28 cellular contexts compared by ENCODE assay signal in the genomic region with DNA sequence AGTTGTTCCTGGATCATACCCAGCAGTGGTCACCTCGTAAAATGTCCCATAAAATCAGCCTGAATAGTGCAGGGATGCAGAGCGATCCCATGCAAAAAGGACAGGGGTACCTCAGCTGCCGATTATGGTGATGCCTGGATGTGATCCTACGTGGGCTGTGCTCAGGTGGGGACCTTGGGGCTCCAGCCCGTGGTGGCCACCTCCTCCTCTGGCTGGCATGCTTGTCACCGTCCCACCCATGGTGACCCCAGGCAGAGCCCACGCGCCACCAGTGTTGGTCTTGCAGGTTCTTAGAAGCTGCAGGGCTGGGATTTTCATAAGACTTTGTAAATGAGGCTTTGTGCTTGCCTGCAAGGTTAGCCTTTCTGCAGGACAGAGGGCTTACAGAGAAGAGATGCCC.
"Had no signal": no experiment of that assay in that cellular context is flagged by ENCODE, and none has a peak within 500 bp of the region (broad histone marks: within the 10 kb centered on the region; RNA-seq: fewer than 3 reads in every experiment).

No MANE protein-coding gene starts in this region.

- DNase-seq: activated CD4-positive, alpha-beta T cell treated with anti-CD3 and anti-CD28 coated beads for 36 hours; activated CD4-positive, alpha-beta T cell treated with anti-CD3 and anti-CD28 coated beads, Interleukin-2, amount 50 U/mL, for 1 hour; activated CD8-positive, alpha-beta T cell treated with anti-CD3 and anti-CD28 coated beads, Interleukin-2, amount 10 ng/mL, durations not matched to agents 7 days and 5 days; activated gamma-delta T cell; activated naive CD4-positive, alpha-beta T cell treated with anti-CD3 and anti-CD28 coated beads, Interleukin-2, amount 10 ng/mL, durations not matched to agents 7 days and 5 days; activated naive CD8-positive, alpha-beta T cell treated with anti-CD3 and anti-CD28 coated beads for 36 hours; activated T-cell treated with anti-CD3 and anti-CD28 coated beads, Interleukin-2, amount 50 U/mL, for 48 hours; brain microvascular endothelial cell; MG63; MV-4-11; NCI-H1092 treated with DMSO at 0.1 percent for 48 hours; NCI-H1417 treated with DMSO at 0.1 percent for 48 hours; NCI-H1694; NCI-H2029; NCI-H2107; NCI-H2171 treated with DMSO at 0.1 percent for 48 hours; NCI-H345; NCI-H510A; NCI-H526 treated with DMSO at 0.1 percent for 48 hours; NCI-H82; OCI-M1; RPMI8226; T-cell; WERI-Rb-1 had no signal

- H3K27ac Mint-ChIP-seq: activated CD4-positive, alpha-beta T cell treated with anti-CD3 and anti-CD28 coated beads for 36 hours; activated CD8-positive, alpha-beta T cell treated with anti-CD3 and anti-CD28 coated beads, Interleukin-2, amount 10 ng/mL, durations not matched to agents 7 days and 5 days; activated naive CD4-positive, alpha-beta T cell treated with anti-CD3 and anti-CD28 coated beads, Interleukin-2, amount 10 ng/mL, durations not matched to agents 7 days and 5 days; activated naive CD8-positive, alpha-beta T cell treated with anti-CD3 and anti-CD28 coated beads for 36 hours; activated T-helper 17 cell treated with anti-CD3 and anti-CD28 coated beads, Interleukin-2, amount 50 U/mL, for 72 hours; T-cell had no signal

- H3K9me3 Mint-ChIP-seq: activated naive CD4-positive, alpha-beta T cell treated with anti-CD3 and anti-CD28 coated beads, Interleukin-2, amount 10 ng/mL, durations not matched to agents 7 days and 5 days; activated T-helper 17 cell treated with anti-CD3 and anti-CD28 coated beads, Interleukin-2, amount 50 U/mL, for 72 hours had no signal

- H3K36me3 Mint-ChIP-seq: activated naive CD4-positive, alpha-beta T cell treated with anti-CD3 and anti-CD28 coated beads, Interleukin-2, amount 10 ng/mL, durations not matched to agents 7 days and 5 days; activated naive CD8-positive, alpha-beta T cell treated with anti-CD3 and anti-CD28 coated beads for 36 hours; T-cell had no signal

- H3K27me3 Mint-ChIP-seq: activated CD4-positive, alpha-beta T cell treated with anti-CD3 and anti-CD28 coated beads for 36 hours; activated naive CD8-positive, alpha-beta T cell treated with anti-CD3 and anti-CD28 coated beads for 36 hours; activated T-helper 17 cell treated with anti-CD3 and anti-CD28 coated beads, Interleukin-2, amount 50 U/mL, for 72 hours; T-cell had no signal

- ATAC-seq: activated CD4-positive, alpha-beta T cell treated with anti-CD3 and anti-CD28 coated beads for 36 hours; activated CD8-positive, alpha-beta T cell treated with anti-CD3 and anti-CD28 coated beads, Interleukin-2, amount 10 ng/mL, durations not matched to agents 7 days and 5 days; activated T-helper 17 cell treated with anti-CD3 and anti-CD28 coated beads, Interleukin-2, amount 50 U/mL, for 72 hours; Panc1; Right ventricle myocardium inferior; T-cell had no signal

- H3K27ac ChIP-seq: brain microvascular endothelial cell, SK-N-MC, WERI-Rb-1 had no signal

- H3K4me3 ChIP-seq: MG63, SK-N-MC had no signal

- H3K4me1 Mint-ChIP-seq: activated CD4-positive, alpha-beta T cell treated with anti-CD3 and anti-CD28 coated beads for 36 hours; activated naive CD4-positive, alpha-beta T cell treated with anti-CD3 and anti-CD28 coated beads, Interleukin-2, amount 10 ng/mL, durations not matched to agents 7 days and 5 days; activated naive CD8-positive, alpha-beta T cell treated with anti-CD3 and anti-CD28 coated beads for 36 hours; T-cell had no signal

- H3K27me3 ChIP-seq: brain microvascular endothelial cell, MG63 had no signal

- H3K36me3 ChIP-seq: brain microvascular endothelial cell, MG63, WERI-Rb-1 had no signal

- H3K4me3 Mint-ChIP-seq: activated CD4-positive, alpha-beta T cell treated with anti-CD3 and anti-CD28 coated beads for 36 hours; activated CD8-positive, alpha-beta T cell treated with anti-CD3 and anti-CD28 coated beads, Interleukin-2, amount 10 ng/mL, durations not matched to agents 7 days and 5 days; activated naive CD4-positive, alpha-beta T cell treated with anti-CD3 and anti-CD28 coated beads, Interleukin-2, amount 10 ng/mL, durations not matched to agents 7 days and 5 days; activated naive CD8-positive, alpha-beta T cell treated with anti-CD3 and anti-CD28 coated beads for 36 hours; activated T-helper 17 cell treated with anti-CD3 and anti-CD28 coated beads, Interleukin-2, amount 50 U/mL, for 72 hours; T-cell had no signal

- H3K9me3 ChIP-seq: MG63 had no signal
